ENCODE assay signal across 8 cellular contexts in the genomic region with DNA sequence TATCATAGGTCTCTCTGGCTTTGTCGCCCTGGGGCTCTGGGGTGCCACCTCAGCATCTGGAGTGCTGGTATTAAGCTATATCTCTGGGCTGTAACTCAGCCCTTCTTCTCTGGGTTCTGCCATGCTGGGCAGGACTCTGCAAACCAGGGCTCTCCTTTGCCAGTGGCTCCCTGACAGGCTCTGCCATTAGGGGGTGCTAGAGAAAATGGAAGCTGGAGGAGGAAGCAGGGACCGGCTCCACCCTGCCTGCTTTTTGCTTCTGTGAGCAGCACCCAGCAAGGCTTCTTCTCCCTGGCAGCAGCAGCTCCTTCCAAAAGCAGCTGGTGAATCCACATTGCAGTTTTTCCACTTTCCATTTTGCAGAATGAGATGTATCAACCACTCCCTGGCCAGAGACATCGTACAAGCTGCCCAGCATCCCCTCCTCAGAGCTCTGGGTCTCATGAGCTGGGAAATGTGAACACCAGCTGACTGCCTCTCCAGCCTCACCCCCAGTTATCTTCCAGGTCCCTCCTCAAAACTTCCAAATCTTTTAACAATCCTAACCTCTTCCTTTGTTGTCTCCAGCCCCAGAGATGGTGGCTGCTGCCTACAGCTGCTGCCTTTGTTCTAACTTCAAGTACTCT.
DNase-seq lines count a peak whose midpoint lies in the region; ATAC-seq and TF ChIP-seq lines count a peak whose summit lies in the region.

No MANE protein-coding gene starts in this region.

- ATAC-seq in HG02840 (IDR thresholded peaks at IDR 0.05; ENCODE audit: low FRiP score, unreplicated experiment) = no peak

- DNase-seq in HFF-Myc (ENCODE audit: extremely low read depth, low read depth) = no peak
- DNase-seq in NOMO-1 treated with DMSO at 0.1 percent for 48 hours (lab: John Stamatoyannopoulos, UW; ENCODE audit: unreplicated experiment) = peak; percentile 65
- DNase-seq in activated naive CD4-positive, alpha-beta T cell treated with Interleukin-2 at 50 U/mL for 16 hours = peak; percentile 13
- peak; percentile 49 to 91 (median 73) for DNase-seq in head of caudate nucleus
- peak; percentile 72 for DNase-seq in retina
- no peak for DNase-seq in GOT3 (lab: John Stamatoyannopoulos, UW)

- H3K4me2 ChIP-seq in DOHH2 (ENCODE audit: low read length) = peak overlapping the region; percentile 15; the same call in 1 of the 2 replicates

- TF ChIP-seq CTCF in DOHH2 (IDR thresholded peaks at IDR 0.05; ENCODE audit: low read depth, low read length, poor library complexity, severe bottlenecking) (peak; percentile 90), HFF-Myc (IDR thresholded peaks at IDR 0.05; ENCODE audit: low read depth, low read length, missing control alignments) (peak; percentile 87)

- peaks cover 17% of the 10 kb centered on the region for H3K4me1 ChIP-seq in DOHH2 (ENCODE audit: control insufficient read depth, low read length)

- no peaks in the 10 kb centered on the region for H3K36me3 ChIP-seq in DOHH2 (ENCODE audit: control insufficient read depth, low read length)

- no peaks in the 10 kb centered on the region for H4K20me1 ChIP-seq in DOHH2 (ENCODE audit: control insufficient read depth, insufficient read depth, low read depth, low read length)

- H3K4me3 ChIP-seq in DOHH2 (ENCODE audit: low read length) = no peak overlapping the region
- H3K4me3 ChIP-seq in HFF-Myc (replicated peaks; ENCODE audit: low read depth, low read length) = no peak overlapping the region

- H3K27ac ChIP-seq in DOHH2 (ENCODE audit: low read depth, low read length) = no peak overlapping the region

- intact Hi-C loops in head of caudate nucleus (cut with DNase I) = loop anchor here (5.0 kb wide), 1 partner anchor 142 kb away; no protein-coding TSS in a partner anchor

- H3F3A ChIP-seq in DOHH2 (ENCODE audit: control insufficient read depth, insufficient read depth) = no peaks in the 10 kb centered on the region

- peaks cover 43% of the 10 kb centered on the region for H3K27me3 ChIP-seq in DOHH2 (ENCODE audit: control insufficient read depth, low read length)

- no peaks in the 10 kb centered on the region for H3K79me2 ChIP-seq in DOHH2 (ENCODE audit: control insufficient read depth, low read length)

- H3K9me3 ChIP-seq in DOHH2 (ENCODE audit: control insufficient read depth, insufficient read depth, low read length) = no peaks in the 10 kb centered on the region

- no peaks in the 10 kb centered on the region for H3K9me2 ChIP-seq in DOHH2 (replicated peaks; ENCODE audit: control insufficient read depth, low read length)

Comparison
In these comparisons a context has a peak if more than half of its experiments do, and no peak if none do; other contexts are left out.
1. DNase-seq: peak in NOMO-1 treated with DMSO at 0.1 percent for 48 hours (single experiment), activated naive CD4-positive, alpha-beta T cell treated with Interleukin-2 at 50 U/mL for 16 hours (single experiment), head of caudate nucleus (42 of 42) and retina (single experiment); none in HFF-Myc (single experiment) and GOT3 (single experiment).